In genomic region chr5:102772273-102772672, GRCh38 we compare ENCODE assay signal across 18 cellular contexts. TPM values are rescaled to one million over a fixed set of nuclear protein-coding genes. Genes with fewer than 3 reads are reported as not detected.
DNase-seq lines count a peak whose midpoint lies in the region; ATAC-seq and TF ChIP-seq lines count a peak whose summit lies in the region.
"Had no signal": no experiment of that assay in that cellular context is flagged by ENCODE, and none has a peak within 500 bp of the region (broad histone marks: within the 10 kb centered on the region; RNA-seq: fewer than 3 reads in every experiment).

No MANE protein-coding gene starts in this region.

- H3K27ac Mint-ChIP-seq in activated T-cell treated with anti-CD3 and anti-CD28 coated beads, Interleukin-2, amount 50 U/mL, for 72 hours, result peak overlapping the region; percentile 2
- peak overlapping the region; percentile 55 for H3K27ac Mint-ChIP-seq in stimulated activated effector memory CD8-positive, alpha-beta T cell treated with anti-CD3 and anti-CD28 coated beads, Interleukin-12 subunit alpha, Interleukin-12 subunit beta, amount 100 ng/mL, for 72 hours
- H3K27ac Mint-ChIP-seq: naive thymus-derived CD8-positive, alpha-beta T cell had no signal

- peaks cover 1 to 9% of the 10 kb centered on the region in 2 donors for H3K36me3 Mint-ChIP-seq in activated T-cell treated with anti-CD3 and anti-CD28 coated beads, Interleukin-2, amount 50 U/mL, for 72 hours (ENCODE audit: insufficient read depth in 2 of 2)
- peaks cover 14% of the 10 kb centered on the region for H3K36me3 Mint-ChIP-seq in activated T-cell treated with anti-CD3 and anti-CD28 coated beads, Interleukin-2, amount 50 U/mL, for 4 hours (ENCODE audit: insufficient read depth)
- H3K36me3 Mint-ChIP-seq in stimulated activated effector memory CD8-positive, alpha-beta T cell treated with anti-CD3 and anti-CD28 coated beads, Interleukin-12 subunit alpha, Interleukin-12 subunit beta, amount 100 ng/mL, for 72 hours, result no peaks in the 10 kb centered on the region

- H3K27me3 Mint-ChIP-seq in activated T-cell treated with anti-CD3 and anti-CD28 coated beads, Interleukin-2, amount 50 U/mL, for 72 hours (ENCODE audit: low read depth), result no peaks in the 10 kb centered on the region
- no peaks in the 10 kb centered on the region for H3K27me3 Mint-ChIP-seq in activated T-cell treated with anti-CD3 and anti-CD28 coated beads, Interleukin-2, amount 50 U/mL, for 4 hours (ENCODE audit: low read depth)
- H3K27me3 Mint-ChIP-seq: central memory CD8-positive, alpha-beta T cell; naive thymus-derived CD8-positive, alpha-beta T cell had no signal

- peaks cover 53% of the 10 kb centered on the region for H3K4me1 Mint-ChIP-seq in activated T-cell treated with anti-CD3 and anti-CD28 coated beads, Interleukin-2, amount 50 U/mL, for 72 hours (ENCODE audit: low read depth)
- peaks cover 44% of the 10 kb centered on the region for H3K4me1 Mint-ChIP-seq in activated T-cell treated with anti-CD3 and anti-CD28 coated beads, Interleukin-2, amount 50 U/mL, for 4 hours (ENCODE audit: low read depth)
- H3K4me1 Mint-ChIP-seq in stimulated activated effector memory CD8-positive, alpha-beta T cell treated with anti-CD3 and anti-CD28 coated beads, Interleukin-12 subunit alpha, Interleukin-12 subunit beta, amount 100 ng/mL, for 72 hours, result peaks cover 43% of the 10 kb centered on the region

- peak overlapping the region in 1 of 2 donors; percentile 8 for H3K4me3 Mint-ChIP-seq in activated T-cell treated with anti-CD3 and anti-CD28 coated beads, Interleukin-2, amount 50 U/mL, for 72 hours
- no peak overlapping the region for H3K4me3 Mint-ChIP-seq in activated T-cell treated with anti-CD3 and anti-CD28 coated beads, Interleukin-2, amount 50 U/mL, for 4 hours
- no peak overlapping the region for H3K4me3 Mint-ChIP-seq in stimulated activated effector memory CD8-positive, alpha-beta T cell treated with anti-CD3 and anti-CD28 coated beads, Interleukin-12 subunit alpha, Interleukin-12 subunit beta, amount 100 ng/mL, for 72 hours
- H3K4me3 Mint-ChIP-seq: central memory CD8-positive, alpha-beta T cell; naive thymus-derived CD8-positive, alpha-beta T cell had no signal

- H3K9me3 Mint-ChIP-seq in activated T-cell treated with anti-CD3 and anti-CD28 coated beads, Interleukin-2, amount 50 U/mL, for 72 hours, result peaks cover 0 to 1% of the 10 kb centered on the region in 2 donors
- H3K9me3 Mint-ChIP-seq in activated T-cell treated with anti-CD3 and anti-CD28 coated beads, Interleukin-2, amount 50 U/mL, for 4 hours, result peaks cover 7% of the 10 kb centered on the region
- H3K9me3 Mint-ChIP-seq in stimulated activated effector memory CD8-positive, alpha-beta T cell treated with anti-CD3 and anti-CD28 coated beads, Interleukin-12 subunit alpha, Interleukin-12 subunit beta, amount 100 ng/mL, for 72 hours, result peaks cover 2% of the 10 kb centered on the region
- H3K9me3 Mint-ChIP-seq: central memory CD8-positive, alpha-beta T cell had no signal

- ATAC-seq in activated T-cell treated with anti-CD3 and anti-CD28 coated beads, Interleukin-2, amount 50 U/mL, for 72 hours (replicated peaks in 1 of 2), result no peak
- no peak for ATAC-seq in activated T-cell treated with anti-CD3 and anti-CD28 coated beads, Interleukin-2, amount 50 U/mL, for 4 hours
- ATAC-seq in stimulated activated effector memory CD8-positive, alpha-beta T cell treated with anti-CD3 and anti-CD28 coated beads, Interleukin-12 subunit alpha, Interleukin-12 subunit beta, amount 100 ng/mL, for 72 hours, result no peak
- ATAC-seq: esophagus mucosa; left cardiac atrium; naive thymus-derived CD8-positive, alpha-beta T cell had no signal

- DNase-seq in activated T-cell treated with anti-CD3 and anti-CD28 coated beads, Interleukin-2, amount 50 U/mL, for 72 hours, result no peak
- no peak for DNase-seq in activated T-cell treated with anti-CD3 and anti-CD28 coated beads, Interleukin-2, amount 50 U/mL, for 4 hours
- peak; percentile 66 for DNase-seq in MV-4-11 (lab: John Stamatoyannopoulos, UW)
- peak; percentile 56 for DNase-seq in fibroblast of pulmonary artery (ENCODE audit: low read depth)
- DNase-seq in stimulated activated effector memory CD8-positive, alpha-beta T cell treated with anti-CD3 and anti-CD28 coated beads, Interleukin-12 subunit alpha, Interleukin-12 subunit beta, amount 100 ng/mL, for 72 hours (ENCODE audit: low spot score in 2 of 2), result no peak
- DNase-seq in superior temporal gyrus (ENCODE audit: extremely low spot score), result no peak
- no peak for DNase-seq in iPS-NIHi11 (ENCODE audit: low spot score)
- DNase-seq in HPDE6-E6E7 (ENCODE audit: extremely low spot score), result no peak
- DNase-seq: activated CD4-positive, alpha-beta T cell treated with anti-CD3 and anti-CD28 coated beads for 48 hours; activated gamma-delta T cell treated with Interleukin-2 at 50 U/mL for 16 hours; left cardiac atrium; naive thymus-derived CD8-positive, alpha-beta T cell; NCI-H1436; NCI-H510A treated with DMSO at 0.1 percent for 48 hours; psoas muscle; substantia nigra had no signal

- H3K4me3 ChIP-seq in fibroblast of pulmonary artery (replicated peaks; ENCODE audit: low read depth, low read length), result no peak overlapping the region
- H3K4me3 ChIP-seq: psoas muscle had no signal

- no peak for TF ChIP-seq CTCF in fibroblast of pulmonary artery (IDR thresholded peaks at IDR 0.05; ENCODE audit: low read length, missing control alignments)

RNA-seq across cellular contexts. Expression of gene PAM, which starts 17.2 kb away (rescaled TPM):
- 10 to 100 TPM; 41.7 to 56.6 TPM for total RNA-seq in activated T-cell treated with anti-CD3 and anti-CD28 coated beads, Interleukin-2, amount 50 U/mL, for 72 hours
- 10 to 100 TPM; 50.9 to 56.2 (median 55.7) TPM for total RNA-seq in activated T-cell treated with anti-CD3 and anti-CD28 coated beads, Interleukin-2, amount 50 U/mL, for 4 hours

Comparison
In these comparisons a context has a peak if more than half of its experiments do, and no peak if none do; other contexts are left out.
1. DNase-seq: peak in MV-4-11 (single experiment) and fibroblast of pulmonary artery (single experiment); none in activated T-cell treated with anti-CD3 and anti-CD28 coated beads, Interleukin-2, amount 50 U/mL, for 72 hours (0 of 2), activated T-cell treated with anti-CD3 and anti-CD28 coated beads, Interleukin-2, amount 50 U/mL, for 4 hours (single experiment), stimulated activated effector memory CD8-positive, alpha-beta T cell treated with anti-CD3 and anti-CD28 coated beads, Interleukin-12 subunit alpha, Interleukin-12 subunit beta, amount 100 ng/mL, for 72 hours (0 of 2), superior temporal gyrus (single experiment), iPS-NIHi11 (single experiment) and HPDE6-E6E7 (single experiment).